ENCODE assay signal across 30 cellular contexts in the genomic region with DNA sequence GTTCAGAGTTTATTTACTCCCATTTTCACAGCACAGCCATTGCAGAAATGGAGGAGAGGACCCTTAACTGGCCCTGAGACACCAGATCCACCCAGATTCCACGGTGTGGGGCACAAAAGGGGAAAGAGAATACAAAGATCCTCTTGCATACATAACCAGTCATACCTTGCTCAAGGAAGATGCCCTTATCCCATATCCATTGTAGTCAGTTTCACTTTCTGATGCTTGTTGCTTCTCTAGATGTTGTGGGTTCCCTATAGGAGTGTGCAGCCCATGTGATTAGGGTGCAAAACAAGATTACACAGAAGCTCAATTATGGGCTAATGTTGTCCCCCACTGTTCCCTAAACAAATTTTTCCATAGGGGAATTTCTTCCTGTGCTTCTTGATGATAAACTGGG.
"Had no signal": no experiment of that assay in that cellular context is flagged by ENCODE, and none has a peak within 500 bp of the region (broad histone marks: within the 10 kb centered on the region; RNA-seq: fewer than 3 reads in every experiment).

No MANE protein-coding gene starts in this region.

- H3K36me3 ChIP-seq: heart left ventricle, pancreas, prostate gland, uterus had no signal

- ATAC-seq: activated CD8-positive, alpha-beta T cell treated with anti-CD3 and anti-CD28 coated beads for 36 hours; activated naive CD4-positive, alpha-beta T cell treated with anti-CD3 and anti-CD28 coated beads, Interleukin-2, amount 50 U/mL, for 72 hours; body of pancreas; effector memory CD8-positive, alpha-beta T cell; foreskin keratinocyte; heart left ventricle; naive thymus-derived CD4-positive, alpha-beta T cell; pancreas; sciatic nerve; stimulated activated memory B cell treated with anti-CD40 and anti-IgM and Interleukin-4, amounts not matched to agents 10 μg/mL and 1 μg/mL and 100 μg/mL, for 72 hours; stimulated activated naive CD8-positive, alpha-beta T cell treated with anti-CD3 and anti-CD28 coated beads, Interleukin-15, amount 100 ng/mL, for 72 hours; WTC11 had no signal

- H3K4me3 ChIP-seq: body of pancreas, heart left ventricle, pancreas, prostate gland, uterus had no signal

- H3K27me3 ChIP-seq: body of pancreas, foreskin keratinocyte, heart left ventricle, pancreas, uterus had no signal

- H3K9me3 ChIP-seq: body of pancreas, heart left ventricle, pancreas, prostate gland, uterus had no signal

- DNase-seq: activated CD4-positive, alpha-beta T cell treated with anti-CD3 and anti-CD28 coated beads, Interleukin-2, amount 50 U/mL, for 1 hour; activated CD8-positive, alpha-beta T cell treated with anti-CD3 and anti-CD28 coated beads for 36 hours; activated naive CD4-positive, alpha-beta T cell; activated T-cell treated with anti-CD3 and anti-CD28 coated beads, Interleukin-2, amount 50 U/mL, for 48 hours; aorta; body of pancreas; cortex of kidney; effector memory CD8-positive, alpha-beta T cell; foreskin keratinocyte; heart left ventricle; hypothalamus; immature natural killer cell; kidney; midbrain; naive thymus-derived CD4-positive, alpha-beta T cell; pancreas; retina; small intestine; stimulated activated CD4-positive, alpha-beta T cell treated with anti-CD3 and anti-CD28 coated beads, Interleukin-1b, Interleukin-23, amount 100 ng/mL, for 48 hours; stimulated activated CD4-positive, alpha-beta T cell treated with anti-CD3 and anti-CD28 coated beads, Interleukin-4, amount 100 ng/mL, for 4 hours; stimulated activated CD8-positive, alpha-beta memory T cell treated with anti-CD3 and anti-CD28 coated beads, Interleukin-4, amount 100 ng/mL, for 48 hours; stimulated activated naive CD8-positive, alpha-beta T cell treated with anti-CD3 and anti-CD28 coated beads, Interleukin-15, amount 100 ng/mL, for 72 hours; substantia nigra; T1000; uterus had no signal

- H3K4me1 ChIP-seq: body of pancreas, foreskin keratinocyte, heart left ventricle, pancreas, prostate gland, uterus had no signal

- H3K27ac ChIP-seq: body of pancreas, foreskin keratinocyte, heart left ventricle, pancreas, prostate gland, uterus had no signal
